In genomic region chr12:107319536-107320030, GRCh38 we compare ENCODE assay signal across 9 cellular contexts.
A peak's percentile ranks its signal among the peaks of the same experiment; 100 is the strongest.
DNase-seq lines count a peak whose midpoint lies in the region; ATAC-seq lines count a peak whose summit lies in the region.
"Had no signal": no experiment of that assay in that cellular context is flagged by ENCODE, and none has a peak within 500 bp of the region (broad histone marks: within the 10 kb centered on the region; RNA-seq: fewer than 3 reads in every experiment).

No MANE protein-coding gene starts in this region.

- peak; percentile 73 for DNase-seq in activated CD8-positive, alpha-beta memory T cell treated with anti-CD3 and anti-CD28 coated beads for 24 hours
- DNase-seq in activated CD8-positive, alpha-beta memory T cell treated with anti-CD3 and anti-CD28 coated beads, Interleukin-2, amount 50 U/mL, for 48 hours = no peak
- peak; percentile 65 for DNase-seq in activated T-cell treated with anti-CD3 and anti-CD28 coated beads, Interleukin-2, amount 50 U/mL, for 24 hours
- peak; percentile 38 to 41 for DNase-seq in stimulated activated naive CD8-positive, alpha-beta T cell treated with anti-CD3 and anti-CD28 coated beads, Interleukin-15, amount 100 ng/mL, for 72 hours
- DNase-seq in amygdala (lab: John Stamatoyannopoulos, UW) (no peak), G401 (ENCODE audit: low spot score) (no peak)
- DNase-seq: activated B cell treated with CpG ODN at 0.5 μM for 24 hours had no signal

- H3K9ac ChIP-seq in iPS-15b (ENCODE audit: low read depth, low read length) = peak overlapping the region; percentile 47

- no peaks in the 10 kb centered on the region for H3K9me3 ChIP-seq in iPS-15b (ENCODE audit: control insufficient read depth, insufficient read depth, low read length)

- peak overlapping the region; percentile 87 for H3K4me3 Mint-ChIP-seq in activated T-cell treated with anti-CD3 and anti-CD28 coated beads, Interleukin-2, amount 50 U/mL, for 24 hours
- peak overlapping the region; percentile 95 to 97 for H3K4me3 Mint-ChIP-seq in stimulated activated naive CD8-positive, alpha-beta T cell treated with anti-CD3 and anti-CD28 coated beads, Interleukin-15, amount 100 ng/mL, for 72 hours

- peak overlapping the region; percentile 82 for H3K4me3 ChIP-seq in iPS-15b (ENCODE audit: low read depth, low read length)

- H3K9me3 Mint-ChIP-seq in activated T-cell treated with anti-CD3 and anti-CD28 coated beads, Interleukin-2, amount 50 U/mL, for 24 hours = no peaks in the 10 kb centered on the region
- no peaks in the 10 kb centered on the region for H3K9me3 Mint-ChIP-seq in stimulated activated naive CD8-positive, alpha-beta T cell treated with anti-CD3 and anti-CD28 coated beads, Interleukin-15, amount 100 ng/mL, for 72 hours
- H3K9me3 Mint-ChIP-seq: activated B cell treated with CpG ODN at 0.5 μM for 24 hours had no signal

- in situ Hi-C loops in G401 (cut with HindIII; ENCODE audit: low sequenced_read_pairs) = no loop called here

- peaks cover 3% of the 10 kb centered on the region for H3K36me3 Mint-ChIP-seq in activated T-cell treated with anti-CD3 and anti-CD28 coated beads, Interleukin-2, amount 50 U/mL, for 24 hours (ENCODE audit: low read depth)

- H3K4me1 Mint-ChIP-seq in activated T-cell treated with anti-CD3 and anti-CD28 coated beads, Interleukin-2, amount 50 U/mL, for 24 hours (ENCODE audit: low read depth) = peaks cover 50% of the 10 kb centered on the region
- peaks cover 49% of the 10 kb centered on the region for H3K4me1 Mint-ChIP-seq in stimulated activated naive CD8-positive, alpha-beta T cell treated with anti-CD3 and anti-CD28 coated beads, Interleukin-15, amount 100 ng/mL, for 72 hours

- H3K4me1 ChIP-seq in iPS-15b (ENCODE audit: control insufficient read depth, insufficient read depth, low read length) = peaks cover 2% of the 10 kb centered on the region

- H3K27me3 Mint-ChIP-seq in activated T-cell treated with anti-CD3 and anti-CD28 coated beads, Interleukin-2, amount 50 U/mL, for 24 hours = peaks cover 9% of the 10 kb centered on the region
- no peaks in the 10 kb centered on the region for H3K27me3 Mint-ChIP-seq in stimulated activated naive CD8-positive, alpha-beta T cell treated with anti-CD3 and anti-CD28 coated beads, Interleukin-15, amount 100 ng/mL, for 72 hours

- H3K27ac Mint-ChIP-seq in activated T-cell treated with anti-CD3 and anti-CD28 coated beads, Interleukin-2, amount 50 U/mL, for 24 hours = peak overlapping the region; percentile 88
- H3K27ac Mint-ChIP-seq in stimulated activated naive CD8-positive, alpha-beta T cell treated with anti-CD3 and anti-CD28 coated beads, Interleukin-15, amount 100 ng/mL, for 72 hours = peak overlapping the region; percentile 98 to 100
- H3K27ac Mint-ChIP-seq: activated B cell treated with CpG ODN at 0.5 μM for 24 hours had no signal

- H3K27me3 ChIP-seq in iPS-15b (ENCODE audit: control insufficient read depth, insufficient read depth, low read length) = peaks cover 75% of the 10 kb centered on the region

- no peaks in the 10 kb centered on the region for H3K36me3 ChIP-seq in iPS-15b (ENCODE audit: control insufficient read depth, insufficient read depth, low read length)

- ATAC-seq in stimulated activated naive CD8-positive, alpha-beta T cell treated with anti-CD3 and anti-CD28 coated beads, Interleukin-15, amount 100 ng/mL, for 72 hours = no peak
- no peak for ATAC-seq in HG02870 (IDR thresholded peaks at IDR 0.05; ENCODE audit: unreplicated experiment)

Comparison
In these comparisons a context has a peak if more than half of its experiments do, and no peak if none do; other contexts are left out.
1. DNase-seq: peak in activated CD8-positive, alpha-beta memory T cell treated with anti-CD3 and anti-CD28 coated beads for 24 hours (single experiment), activated T-cell treated with anti-CD3 and anti-CD28 coated beads, Interleukin-2, amount 50 U/mL, for 24 hours (single experiment) and stimulated activated naive CD8-positive, alpha-beta T cell treated with anti-CD3 and anti-CD28 coated beads, Interleukin-15, amount 100 ng/mL, for 72 hours (2 of 2); none in activated CD8-positive, alpha-beta memory T cell treated with anti-CD3 and anti-CD28 coated beads, Interleukin-2, amount 50 U/mL, for 48 hours (single experiment), amygdala (0 of 56) and G401 (single experiment).